ENCODE assay signal across 24 cellular contexts in the genomic region with DNA sequence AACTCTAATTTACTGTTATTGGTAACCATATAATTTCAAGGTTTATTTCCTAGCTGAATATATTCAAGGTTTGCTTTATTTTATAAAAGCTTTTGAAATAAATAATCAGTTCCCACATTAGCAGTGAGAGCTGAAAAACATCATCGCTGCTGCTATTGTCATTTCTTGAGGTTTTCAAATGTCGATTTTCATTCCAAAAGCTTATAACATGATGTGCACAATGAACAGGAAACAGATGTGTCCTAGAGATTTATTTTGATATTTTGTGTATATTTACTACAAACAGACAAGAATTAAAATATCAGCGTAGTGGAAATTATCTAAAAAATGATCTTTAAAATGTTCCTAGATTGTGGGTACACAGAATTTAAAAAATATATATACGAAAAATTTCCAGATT.
"Had no signal": no experiment of that assay in that cellular context is flagged by ENCODE, and none has a peak within 500 bp of the region (broad histone marks: within the 10 kb centered on the region; RNA-seq: fewer than 3 reads in every experiment).

No MANE protein-coding gene starts in this region.

- H3K27me3 ChIP-seq: hepatocyte, neural progenitor cell, neutrophil, right lobe of liver, tibial nerve, vagina had no signal

- DNase-seq: head of caudate nucleus; islet precursor cell; lower lobe of right lung; mesendoderm; naive B cell; natural killer cell; nephron progenitor cell; occipital lobe; psoas muscle; right lobe of liver; stimulated activated CD4-positive, alpha-beta T cell treated with anti-CD3 and anti-CD28 coated beads, Interleukin-12 subunit alpha, Interleukin-12 subunit beta, amount 100 ng/mL, for 4 hours; stimulated activated CD4-positive, alpha-beta T cell treated with anti-CD3 and anti-CD28 coated beads, Interleukin-15, amount 100 ng/mL, for 24 hours; stimulated activated CD4-positive, alpha-beta T cell treated with anti-CD3 and anti-CD28 coated beads, Interleukin-2, amount 100 ng/mL, for 24 hours; stimulated activated CD4-positive, alpha-beta T cell treated with anti-CD3 and anti-CD28 coated beads, Interleukin-4, amount 100 ng/mL, for 1 hour; stimulated activated naive CD4-positive, alpha-beta T cell; stimulated activated naive CD8-positive, alpha-beta T cell treated with anti-CD3 and anti-CD28 coated beads, Interleukin-15, amount 100 ng/mL, for 72 hours; substantia nigra had no signal

- H3K79me2 ChIP-seq: hepatocyte, parathyroid adenoma had no signal

- H3K9me3 ChIP-seq: lower lobe of right lung, neutrophil, psoas muscle, right lobe of liver, tibial nerve, vagina had no signal

- H3K27ac ChIP-seq: hepatocyte, lower lobe of right lung, neural progenitor cell, neutrophil, parathyroid adenoma, psoas muscle, right lobe of liver, tibial nerve, vagina had no signal

- H3K36me3 ChIP-seq: lower lobe of right lung, neural progenitor cell, neutrophil, right lobe of liver, tibial nerve, vagina had no signal

- H3K4me1 ChIP-seq: parathyroid adenoma, psoas muscle, tibial nerve, vagina had no signal

- H2AFZ ChIP-seq: hepatocyte, neural progenitor cell, parathyroid adenoma had no signal

- H3K4me2 ChIP-seq: hepatocyte, neural progenitor cell, smooth muscle cell had no signal

- H3K4me3 ChIP-seq: hepatocyte, lower lobe of right lung, neural progenitor cell, psoas muscle, right lobe of liver, smooth muscle cell, tibial nerve, vagina had no signal

- ATAC-seq: lower lobe of right lung; natural killer cell; psoas muscle; right lobe of liver; stimulated activated naive CD8-positive, alpha-beta T cell treated with anti-CD3 and anti-CD28 coated beads, Interleukin-15, amount 100 ng/mL, for 72 hours had no signal

- H3K9ac ChIP-seq: neural progenitor cell, parathyroid adenoma had no signal
